Comparison of ENCODE assay signal across 1 cellular context in the genomic region with DNA sequence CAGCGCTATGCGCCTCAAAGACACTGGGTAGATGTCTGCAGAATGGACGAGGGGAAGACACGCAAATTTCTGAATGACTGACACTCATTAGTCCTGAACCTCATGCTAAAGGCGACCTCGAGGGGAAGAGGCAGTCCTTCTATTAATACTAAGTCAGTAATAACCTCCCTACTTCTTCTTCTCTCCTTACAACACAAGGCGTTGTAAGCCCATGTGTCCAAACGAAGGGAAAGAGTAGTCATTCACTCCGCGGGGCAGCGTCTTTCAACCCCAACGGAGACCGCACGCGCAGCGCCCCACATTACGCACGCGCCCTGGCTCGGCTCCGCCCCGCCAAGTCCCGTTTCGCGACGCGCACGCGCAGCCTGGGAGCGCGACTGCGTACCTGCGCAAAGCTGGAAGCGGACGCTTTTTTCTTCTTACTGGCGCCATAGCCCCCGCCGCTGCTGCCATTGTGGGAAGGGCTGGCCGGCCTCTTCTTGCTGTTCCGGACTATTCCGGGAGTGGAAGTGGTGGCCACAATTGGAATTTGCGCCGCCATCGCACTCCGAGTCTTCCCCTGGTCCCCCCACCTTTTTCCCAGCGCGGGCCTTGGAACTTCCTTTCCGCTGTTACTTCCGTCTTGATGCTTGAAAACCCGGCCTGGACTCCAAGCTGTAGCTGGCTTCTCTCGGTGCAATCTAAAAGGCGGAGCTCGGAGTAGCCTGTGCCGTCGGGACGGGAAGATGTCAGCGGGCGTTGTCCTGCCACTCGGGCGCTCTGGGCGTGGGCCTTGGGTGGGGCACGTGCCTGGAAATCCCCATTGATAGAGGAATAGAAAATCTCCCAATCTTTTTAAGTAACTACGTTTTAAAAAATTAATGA.
TF ChIP-seq lines count a peak whose summit lies in the region.

A gene with protein sequence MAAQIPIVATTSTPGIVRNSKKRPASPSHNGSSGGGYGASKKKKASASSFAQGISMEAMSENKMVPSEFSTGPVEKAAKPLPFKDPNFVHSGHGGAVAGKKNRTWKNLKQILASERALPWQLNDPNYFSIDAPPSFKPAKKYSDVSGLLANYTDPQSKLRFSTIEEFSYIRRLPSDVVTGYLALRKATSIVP (minus strand): TSS at position 627 of the 864 bp plus-strand sequence. CDS start 86 bp downstream, at position 541.

TF ChIP-seq in K562, 482 proteins besides CTCF, POLR2A, EP300 and RAD21 (continued from another document and continues in another):
- TF ChIP-seq NKRF (IDR thresholded peaks at IDR 0.05; ENCODE audit: borderline replicate concordance) (peak; percentile 42; the same call in 1 of the 2 replicates), ZNF408 (CRISPR knock-in tag; IDR thresholded peaks at IDR 0.05; ENCODE audit: low read depth) (no peak), NFIX (CRISPR knock-in tag; IDR thresholded peaks at IDR 0.05; ENCODE audit: low read depth) (no peak), MYNN (IDR thresholded peaks at IDR 0.05) (peak; percentile 86), MYNN (CRISPR knock-in tag; IDR thresholded peaks at IDR 0.05) (no peak), RNF2 (IDR thresholded peaks at IDR 0.05) (peak; percentile 88), SAFB (IDR thresholded peaks at IDR 0.05; ENCODE audit: borderline replicate concordance, low read depth, low read length) (no peak), FOXK2 (conservative IDR thresholded peaks at IDR 0.05 in 1 of 2, IDR thresholded peaks at IDR 0.05 in 1 of 2; ENCODE audit: low read depth in 2 of 2) (peak; percentile 93 to 95), PCBP1 (IDR thresholded peaks at IDR 0.05; ENCODE audit: low read depth, low read length, poor library complexity, severe bottlenecking) (no peak), TSC22D4 (tag; IDR thresholded peaks at IDR 0.05) (no peak), DLX4 (CRISPR knock-in tag; IDR thresholded peaks at IDR 0.05) (no peak), SPI1 (IDR thresholded peaks at IDR 0.05; ENCODE audit: borderline replicate concordance, low read depth, low read length) (peak; percentile 90), ZNF551 (CRISPR knock-in tag; IDR thresholded peaks at IDR 0.05) (no peak), NFYB (IDR thresholded peaks at IDR 0.05; ENCODE audit: extremely low read depth, insufficient read length) (no peak), SAP30 (IDR thresholded peaks at IDR 0.05; ENCODE audit: borderline replicate concordance, insufficient read depth, low read depth, low read length, poor library complexity, severe bottlenecking) (peak; percentile 69), ZBTB33 (CRISPR knock-in tag; IDR thresholded peaks at IDR 0.05) (peak; percentile 88), NFXL1 (CRISPR knock-in tag; IDR thresholded peaks at IDR 0.05) (no peak), KLF16 (IDR thresholded peaks at IDR 0.05) (peak; percentile 4; the same call in 1 of the 2 replicates), PHTF2 (CRISPR knock-in tag; IDR thresholded peaks at IDR 0.05) (0 out of 2 replicates have a peak, but pooled peaks have one; percentile 52), CBX5 (IDR thresholded peaks at IDR 0.05; ENCODE audit: borderline replicate concordance, low read depth) (peak; percentile 70; the same call in 1 of the 2 replicates), KDM4B (IDR thresholded peaks at IDR 0.05; ENCODE audit: borderline replicate concordance in 2 of 2, low read depth in 1 of 2) (no peak; a peak in 1 of 4 replicates), ZHX1 (conservative IDR thresholded peaks at IDR 0.05; ENCODE audit: low read length) (peak; percentile 72; the same call in 1 of the 2 replicates), ID3 (CRISPR knock-in tag; IDR thresholded peaks at IDR 0.05) (no peak), ID3 (tag; IDR thresholded peaks at IDR 0.05) (peak; percentile 77; the same call in 1 of the 2 replicates), ADNP (tag; IDR thresholded peaks at IDR 0.05) (no peak), FOXJ2 (tag; IDR thresholded peaks at IDR 0.05) (no peak; the same call in 1 of the 2 replicates), ZNF717 (CRISPR knock-in tag; IDR thresholded peaks at IDR 0.05) (no peak), PURB (CRISPR knock-in tag; IDR thresholded peaks at IDR 0.05; ENCODE audit: low read depth) (no peak), ZNF583 (CRISPR knock-in tag; IDR thresholded peaks at IDR 0.05) (no peak; the same call in 1 of the 2 replicates), RUNX1 (IDR thresholded peaks at IDR 0.05; ENCODE audit: low read depth) (peak; percentile 59; the same call in 1 of the 2 replicates), PHF8 (IDR thresholded peaks at IDR 0.05; ENCODE audit: borderline replicate concordance, low read length) (peak; percentile 100), PHF21A (IDR thresholded peaks at IDR 0.05; ENCODE audit: borderline replicate concordance, low read depth) (peak; percentile 60; the same call in 1 of the 2 replicates)
- TF ChIP-seq, protein P1, sequence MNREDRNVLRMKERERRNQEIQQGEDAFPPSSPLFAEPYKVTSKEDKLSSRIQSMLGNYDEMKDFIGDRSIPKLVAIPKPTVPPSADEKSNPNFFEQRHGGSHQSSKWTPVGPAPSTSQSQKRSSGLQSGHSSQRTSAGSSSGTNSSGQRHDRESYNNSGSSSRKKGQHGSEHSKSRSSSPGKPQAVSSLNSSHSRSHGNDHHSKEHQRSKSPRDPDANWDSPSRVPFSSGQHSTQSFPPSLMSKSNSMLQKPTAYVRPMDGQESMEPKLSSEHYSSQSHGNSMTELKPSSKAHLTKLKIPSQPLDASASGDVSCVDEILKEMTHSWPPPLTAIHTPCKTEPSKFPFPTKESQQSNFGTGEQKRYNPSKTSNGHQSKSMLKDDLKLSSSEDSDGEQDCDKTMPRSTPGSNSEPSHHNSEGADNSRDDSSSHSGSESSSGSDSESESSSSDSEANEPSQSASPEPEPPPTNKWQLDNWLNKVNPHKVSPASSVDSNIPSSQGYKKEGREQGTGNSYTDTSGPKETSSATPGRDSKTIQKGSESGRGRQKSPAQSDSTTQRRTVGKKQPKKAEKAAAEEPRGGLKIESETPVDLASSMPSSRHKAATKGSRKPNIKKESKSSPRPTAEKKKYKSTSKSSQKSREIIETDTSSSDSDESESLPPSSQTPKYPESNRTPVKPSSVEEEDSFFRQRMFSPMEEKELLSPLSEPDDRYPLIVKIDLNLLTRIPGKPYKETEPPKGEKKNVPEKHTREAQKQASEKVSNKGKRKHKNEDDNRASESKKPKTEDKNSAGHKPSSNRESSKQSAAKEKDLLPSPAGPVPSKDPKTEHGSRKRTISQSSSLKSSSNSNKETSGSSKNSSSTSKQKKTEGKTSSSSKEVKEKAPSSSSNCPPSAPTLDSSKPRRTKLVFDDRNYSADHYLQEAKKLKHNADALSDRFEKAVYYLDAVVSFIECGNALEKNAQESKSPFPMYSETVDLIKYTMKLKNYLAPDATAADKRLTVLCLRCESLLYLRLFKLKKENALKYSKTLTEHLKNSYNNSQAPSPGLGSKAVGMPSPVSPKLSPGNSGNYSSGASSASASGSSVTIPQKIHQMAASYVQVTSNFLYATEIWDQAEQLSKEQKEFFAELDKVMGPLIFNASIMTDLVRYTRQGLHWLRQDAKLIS (CRISPR knock-in tag; IDR thresholded peaks at IDR 0.05): no peak
- TF ChIP-seq, protein P2, sequence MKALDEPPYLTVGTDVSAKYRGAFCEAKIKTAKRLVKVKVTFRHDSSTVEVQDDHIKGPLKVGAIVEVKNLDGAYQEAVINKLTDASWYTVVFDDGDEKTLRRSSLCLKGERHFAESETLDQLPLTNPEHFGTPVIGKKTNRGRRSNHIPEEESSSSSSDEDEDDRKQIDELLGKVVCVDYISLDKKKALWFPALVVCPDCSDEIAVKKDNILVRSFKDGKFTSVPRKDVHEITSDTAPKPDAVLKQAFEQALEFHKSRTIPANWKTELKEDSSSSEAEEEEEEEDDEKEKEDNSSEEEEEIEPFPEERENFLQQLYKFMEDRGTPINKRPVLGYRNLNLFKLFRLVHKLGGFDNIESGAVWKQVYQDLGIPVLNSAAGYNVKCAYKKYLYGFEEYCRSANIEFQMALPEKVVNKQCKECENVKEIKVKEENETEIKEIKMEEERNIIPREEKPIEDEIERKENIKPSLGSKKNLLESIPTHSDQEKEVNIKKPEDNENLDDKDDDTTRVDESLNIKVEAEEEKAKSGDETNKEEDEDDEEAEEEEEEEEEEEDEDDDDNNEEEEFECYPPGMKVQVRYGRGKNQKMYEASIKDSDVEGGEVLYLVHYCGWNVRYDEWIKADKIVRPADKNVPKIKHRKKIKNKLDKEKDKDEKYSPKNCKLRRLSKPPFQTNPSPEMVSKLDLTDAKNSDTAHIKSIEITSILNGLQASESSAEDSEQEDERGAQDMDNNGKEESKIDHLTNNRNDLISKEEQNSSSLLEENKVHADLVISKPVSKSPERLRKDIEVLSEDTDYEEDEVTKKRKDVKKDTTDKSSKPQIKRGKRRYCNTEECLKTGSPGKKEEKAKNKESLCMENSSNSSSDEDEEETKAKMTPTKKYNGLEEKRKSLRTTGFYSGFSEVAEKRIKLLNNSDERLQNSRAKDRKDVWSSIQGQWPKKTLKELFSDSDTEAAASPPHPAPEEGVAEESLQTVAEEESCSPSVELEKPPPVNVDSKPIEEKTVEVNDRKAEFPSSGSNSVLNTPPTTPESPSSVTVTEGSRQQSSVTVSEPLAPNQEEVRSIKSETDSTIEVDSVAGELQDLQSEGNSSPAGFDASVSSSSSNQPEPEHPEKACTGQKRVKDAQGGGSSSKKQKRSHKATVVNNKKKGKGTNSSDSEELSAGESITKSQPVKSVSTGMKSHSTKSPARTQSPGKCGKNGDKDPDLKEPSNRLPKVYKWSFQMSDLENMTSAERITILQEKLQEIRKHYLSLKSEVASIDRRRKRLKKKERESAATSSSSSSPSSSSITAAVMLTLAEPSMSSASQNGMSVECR (CRISPR knock-in tag; IDR thresholded peaks at IDR 0.05): no peak; the same call in 1 of the 2 replicates
- TF ChIP-seq, protein P3, sequence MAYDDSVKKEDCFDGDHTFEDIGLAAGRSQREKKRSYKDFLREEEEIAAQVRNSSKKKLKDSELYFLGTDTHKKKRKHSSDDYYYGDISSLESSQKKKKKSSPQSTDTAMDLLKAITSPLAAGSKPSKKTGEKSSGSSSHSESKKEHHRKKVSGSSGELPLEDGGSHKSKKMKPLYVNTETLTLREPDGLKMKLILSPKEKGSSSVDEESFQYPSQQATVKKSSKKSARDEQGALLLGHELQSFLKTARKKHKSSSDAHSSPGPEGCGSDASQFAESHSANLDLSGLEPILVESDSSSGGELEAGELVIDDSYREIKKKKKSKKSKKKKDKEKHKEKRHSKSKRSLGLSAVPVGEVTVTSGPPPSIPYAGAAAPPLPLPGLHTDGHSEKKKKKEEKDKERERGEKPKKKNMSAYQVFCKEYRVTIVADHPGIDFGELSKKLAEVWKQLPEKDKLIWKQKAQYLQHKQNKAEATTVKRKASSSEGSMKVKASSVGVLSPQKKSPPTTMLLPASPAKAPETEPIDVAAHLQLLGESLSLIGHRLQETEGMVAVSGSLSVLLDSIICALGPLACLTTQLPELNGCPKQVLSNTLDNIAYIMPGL (CRISPR knock-in tag; IDR thresholded peaks at IDR 0.05): no peak; the same call in 1 of the 2 replicates
